Comparison of ENCODE assay signal across 8 cellular contexts in the genomic region with DNA sequence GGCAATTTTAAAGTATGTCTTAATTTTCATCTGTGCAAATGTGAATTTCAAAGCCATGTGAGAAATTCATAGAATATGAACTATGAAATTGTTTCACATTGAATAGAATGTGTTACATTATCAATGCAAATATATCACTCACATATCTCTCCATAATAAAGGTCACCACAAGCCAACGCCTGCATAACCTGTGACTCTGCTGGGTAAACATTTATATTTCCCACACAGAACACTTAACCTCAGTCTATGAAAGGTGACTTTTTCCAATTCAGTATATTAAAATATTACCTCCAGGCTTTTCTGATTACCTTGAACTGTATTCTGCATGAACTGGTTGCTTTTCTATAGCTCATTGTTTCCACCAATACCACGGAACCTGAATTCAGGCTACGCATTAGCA.
"Had no signal": no experiment of that assay in that cellular context is flagged by ENCODE, and none has a peak within 500 bp of the region (broad histone marks: within the 10 kb centered on the region; RNA-seq: fewer than 3 reads in every experiment).

No MANE protein-coding gene starts in this region.

- FAIRE-seq: G401.6, GM12878, GM12891, GM12892, GM18507, GM19239 had no signal

- H3K4me3 ChIP-seq: GM12878 had no signal

- DNase-seq: GDM1, GF-D8 had no signal

- ATAC-seq: GM12878 had no signal
